In the genomic region with DNA sequence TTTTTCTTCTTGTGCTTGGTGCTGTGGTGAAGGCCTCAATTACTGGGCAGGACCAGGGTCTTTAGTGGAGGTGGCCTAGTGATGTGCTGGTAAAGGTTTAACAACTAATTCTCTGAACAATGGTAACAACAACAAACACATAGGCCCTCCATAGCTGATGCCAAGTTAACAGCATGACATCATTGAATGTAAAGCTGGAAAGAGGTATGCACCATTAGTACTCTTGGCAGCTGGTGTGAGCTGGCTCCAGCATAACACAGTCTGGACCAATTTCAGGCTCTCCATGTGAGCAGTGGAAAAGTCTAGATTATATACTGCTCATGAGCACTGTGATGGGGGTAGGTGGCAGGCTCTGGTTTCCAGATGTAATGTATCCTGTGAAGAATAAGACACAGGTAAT, we compare ENCODE assay signal across 21 cellular contexts.
DNase-seq lines count a peak whose midpoint lies in the region; ATAC-seq, FAIRE-seq and TF ChIP-seq lines count a peak whose summit lies in the region.
"Had no signal": no experiment of that assay in that cellular context is flagged by ENCODE, and none has a peak within 500 bp of the region (broad histone marks: within the 10 kb centered on the region; RNA-seq: fewer than 3 reads in every experiment).

No MANE protein-coding gene starts in this region.

- no peak overlapping the region for H3K18ac ChIP-seq in trophoblast cell (ENCODE audit: low read length)

- no peak for ATAC-seq in HG02970 (IDR thresholded peaks at IDR 0.05; ENCODE audit: low FRiP score, unreplicated experiment)
- ATAC-seq in naive thymus-derived CD8-positive, alpha-beta T cell, result no peak

- no peaks in the 10 kb centered on the region for H3K79me2 ChIP-seq in trophoblast cell (ENCODE audit: control insufficient read depth, insufficient read depth, low read length, poor library complexity)

- DNase-seq in DMS 273 (lab: John Stamatoyannopoulos, UW; ENCODE audit: unreplicated experiment), result peak; percentile 86
- no peak for DNase-seq in H54 (ENCODE audit: insufficient read length, low spot score)
- peak; percentile 87 for DNase-seq in NCI-H345 (lab: John Stamatoyannopoulos, UW)
- peak; percentile 41 for DNase-seq in fibroblast of pulmonary artery (ENCODE audit: low read depth)
- no peak for DNase-seq in naive thymus-derived CD8-positive, alpha-beta T cell
- DNase-seq in trophoblast cell, result no peak
- DNase-seq: activated CD4-positive, alpha-beta memory T cell treated with anti-CD3 and anti-CD28 coated beads for 36 hours; activated naive CD4-positive, alpha-beta T cell treated with Interleukin-2 at 50 U/mL for 16 hours; anterior cingulate cortex; Calu3; endodermal cell; foreskin melanocyte; H7; NCI-H1436 treated with DMSO at 0.1 percent for 48 hours; nephron progenitor cell; stimulated activated CD4-positive, alpha-beta T cell treated with anti-CD3 and anti-CD28 coated beads, Interleukin-1b, Interleukin-23, amount 100 ng/mL, for 48 hours; stimulated activated naive CD4-positive, alpha-beta T cell treated with Interleukin-2 at 50 U/mL for 16 hours; tibial artery had no signal

- H3K4me1 ChIP-seq in trophoblast cell (ENCODE audit: control insufficient read depth in 1 of 2, insufficient read depth in 2 of 2, low read length in 2 of 2), result no peaks in the 10 kb centered on the region
- H3K4me1 ChIP-seq: tibial artery had no signal

- no peaks in the 10 kb centered on the region for H3K36me3 Mint-ChIP-seq in naive thymus-derived CD8-positive, alpha-beta T cell
- H3K36me3 Mint-ChIP-seq: activated CD4-positive, alpha-beta memory T cell treated with anti-CD3 and anti-CD28 coated beads for 36 hours had no signal

- TF ChIP-seq CTCF in fibroblast of pulmonary artery (IDR thresholded peaks at IDR 0.05; ENCODE audit: low read length, missing control alignments), result no peak

- no peak overlapping the region for H3K23ac ChIP-seq in trophoblast cell (ENCODE audit: low read length)

- no peak overlapping the region for H3K4ac ChIP-seq in trophoblast cell (ENCODE audit: low read depth, low read length)

- H3K4me1 Mint-ChIP-seq in naive thymus-derived CD8-positive, alpha-beta T cell, result no peaks in the 10 kb centered on the region
- H3K4me1 Mint-ChIP-seq: B cell, endodermal cell had no signal

- peaks cover 4% of the 10 kb centered on the region for H3K9me3 ChIP-seq in trophoblast cell (ENCODE audit: insufficient read depth, low read depth, low read length)
- H3K9me3 ChIP-seq: tibial artery had no signal

- H4K12ac ChIP-seq in trophoblast cell (ENCODE audit: low read depth, low read length), result no peak overlapping the region

- H3K9me3 Mint-ChIP-seq in naive thymus-derived CD8-positive, alpha-beta T cell, result no peaks in the 10 kb centered on the region
- H3K9me3 Mint-ChIP-seq: activated CD4-positive, alpha-beta memory T cell treated with anti-CD3 and anti-CD28 coated beads for 36 hours; endodermal cell; nephron progenitor cell had no signal

- no peaks in the 10 kb centered on the region for H3K27me3 ChIP-seq in trophoblast cell (ENCODE audit: insufficient read depth, low read length)
- H3K27me3 ChIP-seq: tibial artery had no signal

- H3K27ac Mint-ChIP-seq in naive thymus-derived CD8-positive, alpha-beta T cell, result no peak overlapping the region
- H3K27ac Mint-ChIP-seq: activated CD4-positive, alpha-beta memory T cell treated with anti-CD3 and anti-CD28 coated beads for 36 hours; B cell; endodermal cell; nephron progenitor cell had no signal

- no peak overlapping the region for H2BK120ac ChIP-seq in trophoblast cell (ENCODE audit: insufficient read depth, low read length, poor library complexity)

- H3K4me3 Mint-ChIP-seq in naive thymus-derived CD8-positive, alpha-beta T cell, result no peak overlapping the region
- H3K4me3 Mint-ChIP-seq: activated CD4-positive, alpha-beta memory T cell treated with anti-CD3 and anti-CD28 coated beads for 36 hours; B cell; endodermal cell; nephron progenitor cell had no signal

- H3K36me3 ChIP-seq in trophoblast cell (ENCODE audit: control insufficient read depth in 1 of 2, insufficient read depth in 2 of 2, low read length in 2 of 2), result no peaks in the 10 kb centered on the region
- H3K36me3 ChIP-seq: tibial artery had no signal

- no peak overlapping the region for H3K4me2 ChIP-seq in trophoblast cell (ENCODE audit: low read length)

- no peak overlapping the region for H2AFZ ChIP-seq in trophoblast cell (ENCODE audit: insufficient read depth, low read length, poor library complexity)

- no peak overlapping the region for H2BK12ac ChIP-seq in trophoblast cell (ENCODE audit: low read length)

- FAIRE-seq in H54 (lab: Jason Lieb, UNC), result peak; percentile 30
- FAIRE-seq: GM12891 had no signal

- H4K8ac ChIP-seq in trophoblast cell (ENCODE audit: low read depth, low read length), result no peak overlapping the region

- no peak for TF ChIP-seq POLR2A in H54 (IDR thresholded peaks at IDR 0.05; ENCODE audit: low read depth, low read length)

- POLR2A ChIA-PET in naive thymus-derived CD8-positive, alpha-beta T cell (lab: Charles Lee), result no interaction called here

- no peak overlapping the region for H3K27ac ChIP-seq in trophoblast cell (ENCODE audit: low read depth, low read length)
- H3K27ac ChIP-seq: tibial artery had no signal

- no peak overlapping the region for H4K91ac ChIP-seq in trophoblast cell (ENCODE audit: low read depth, low read length)

- H3K9ac ChIP-seq in trophoblast cell (ENCODE audit: low read length), result no peak overlapping the region

- no peak overlapping the region for H2BK5ac ChIP-seq in trophoblast cell (ENCODE audit: low read depth, low read length, poor library complexity)

- no peak overlapping the region for H3K14ac ChIP-seq in trophoblast cell (ENCODE audit: low read length)

- H3K4me3 ChIP-seq in fibroblast of pulmonary artery (replicated peaks; ENCODE audit: low read depth, low read length), result no peak overlapping the region
- no peak overlapping the region for H3K4me3 ChIP-seq in trophoblast cell (ENCODE audit: low read depth, low read length)
- H3K4me3 ChIP-seq: tibial artery had no signal

- peaks cover 0 to 2% (median 0%) of the 10 kb centered on the region in 5 donors for H3K27me3 Mint-ChIP-seq in naive thymus-derived CD8-positive, alpha-beta T cell
- H3K27me3 Mint-ChIP-seq: activated CD4-positive, alpha-beta memory T cell treated with anti-CD3 and anti-CD28 coated beads for 36 hours had no signal

- no peaks in the 10 kb centered on the region for H3K79me1 ChIP-seq in trophoblast cell (ENCODE audit: low read length)

- no peak overlapping the region for H2AK5ac ChIP-seq in trophoblast cell (ENCODE audit: low read length)

Comparison
In these comparisons a context has a peak if more than half of its experiments do, and no peak if none do; other contexts are left out.
1. DNase-seq: peak in DMS 273 (single experiment), NCI-H345 (single experiment) and fibroblast of pulmonary artery (single experiment); none in H54 (single experiment), naive thymus-derived CD8-positive, alpha-beta T cell (0 of 10) and trophoblast cell (0 of 2).